Comparison of ENCODE assay signal across 1 cellular context in genomic region chr13:42259515-42259914, GRCh38.
TF ChIP-seq lines count a peak whose summit lies in the region.

No MANE protein-coding gene starts in this region.

TF ChIP-seq in K562, 482 proteins besides CTCF, POLR2A, EP300 and RAD21 (continued from another document and continues in another):
- no peak for TF ChIP-seq GMEB1 (CRISPR knock-in tag; IDR thresholded peaks at IDR 0.05)
- TF ChIP-seq MEF2A (IDR thresholded peaks at IDR 0.05; ENCODE audit: control insufficient read depth, low read depth, low read length) = peak; percentile 47; the same call in 1 of the 2 replicates
- TF ChIP-seq ZBTB11 (CRISPR knock-in tag; IDR thresholded peaks at IDR 0.05) = peak in 2 of 3 experiments; percentile 78 to 97; a peak in 4 of 6 replicates
- no peak for TF ChIP-seq GTF2F1 (IDR thresholded peaks at IDR 0.05; ENCODE audit: low read depth, low read length)
- no peak for TF ChIP-seq SNAPC5 (CRISPR knock-in tag; IDR thresholded peaks at IDR 0.05)
- no peak for TF ChIP-seq ZNF324 (CRISPR knock-in tag; IDR thresholded peaks at IDR 0.05)
- no peak for TF ChIP-seq ZNF445 (CRISPR knock-in tag; IDR thresholded peaks at IDR 0.05; ENCODE audit: low read depth)
- peak; percentile 60 for TF ChIP-seq NFIC (IDR thresholded peaks at IDR 0.05)
- no peak for TF ChIP-seq KLF1 (tag; IDR thresholded peaks at IDR 0.05)
- no peak for TF ChIP-seq USF2 (CRISPR knock-in tag; IDR thresholded peaks at IDR 0.05)
- TF ChIP-seq SREBF1 (IDR thresholded peaks at IDR 0.05; ENCODE audit: borderline replicate concordance, low read depth, low read length) = no peak
- TF ChIP-seq GABPB1 (CRISPR knock-in tag; IDR thresholded peaks at IDR 0.05) = peak; percentile 91
- TF ChIP-seq ZBTB43 (CRISPR knock-in tag; IDR thresholded peaks at IDR 0.05) = no peak
- TF ChIP-seq ESRRB (CRISPR knock-in tag; IDR thresholded peaks at IDR 0.05; ENCODE audit: borderline replicate concordance) = no peak
- no peak for TF ChIP-seq RERE (CRISPR knock-in tag; IDR thresholded peaks at IDR 0.05; ENCODE audit: borderline replicate concordance)
- TF ChIP-seq ATF7 (IDR thresholded peaks at IDR 0.05) = peak; percentile 36; the same call in 1 of the 2 replicates
- TF ChIP-seq GATAD2B (IDR thresholded peaks at IDR 0.05; ENCODE audit: borderline replicate concordance) = 0 out of 2 replicates have a peak, but pooled peaks have one; percentile 19
- no peak for TF ChIP-seq PBX2 (CRISPR knock-in tag; IDR thresholded peaks at IDR 0.05; ENCODE audit: low read depth)
- TF ChIP-seq PBX2 (tag; conservative IDR thresholded peaks at IDR 0.05; ENCODE audit: low read depth) = no peak; the same call in 1 of the 2 replicates
- TF ChIP-seq USF1 (CRISPR knock-in tag; IDR thresholded peaks at IDR 0.05) = no peak
- TF ChIP-seq MAFK (IDR thresholded peaks at IDR 0.05; ENCODE audit: low read length) = no peak
- TF ChIP-seq RUNX1 (IDR thresholded peaks at IDR 0.05; ENCODE audit: low read depth) = no peak
- TF ChIP-seq PHF8 (IDR thresholded peaks at IDR 0.05; ENCODE audit: borderline replicate concordance, low read length) = no peak
- no peak for TF ChIP-seq NRF1 (conservative IDR thresholded peaks at IDR 0.05 in 1 of 2, IDR thresholded peaks at IDR 0.05 in 1 of 2)
- TF ChIP-seq PCBP2 (IDR thresholded peaks at IDR 0.05; ENCODE audit: low read depth, low read length, poor library complexity, severe bottlenecking) = no peak
- TF ChIP-seq ZNF436 (CRISPR knock-in tag; IDR thresholded peaks at IDR 0.05) = no peak
- no peak for TF ChIP-seq E2F1 (CRISPR knock-in tag; IDR thresholded peaks at IDR 0.05)
- no peak for TF ChIP-seq MAFG (tag; conservative IDR thresholded peaks at IDR 0.05)
- TF ChIP-seq ZNF444 (CRISPR knock-in tag; IDR thresholded peaks at IDR 0.05) = no peak
- no peak for TF ChIP-seq HMGXB4 (CRISPR knock-in tag; IDR thresholded peaks at IDR 0.05)
- no peak for TF ChIP-seq KAT2B (IDR thresholded peaks at IDR 0.05; ENCODE audit: low read depth, low read length)
- TF ChIP-seq ZNF76 (CRISPR knock-in tag; IDR thresholded peaks at IDR 0.05; ENCODE audit: borderline replicate concordance) = no peak
- no peak for TF ChIP-seq ZC3H8 (IDR thresholded peaks at IDR 0.05)
- no peak for TF ChIP-seq ZNF212 (CRISPR knock-in tag; IDR thresholded peaks at IDR 0.05)
